In genomic region chr10:76129213-76129612, GRCh38 we compare ENCODE assay signal across 30 cellular contexts.
"Had no signal": no experiment of that assay in that cellular context is flagged by ENCODE, and none has a peak within 500 bp of the region (broad histone marks: within the 10 kb centered on the region; RNA-seq: fewer than 3 reads in every experiment).

No MANE protein-coding gene starts in this region.

- H3K36me3 ChIP-seq: adrenal gland, breast epithelium, Peyer's patch, WERI-Rb-1 had no signal

- H3K27ac Mint-ChIP-seq: activated CD4-positive, alpha-beta memory T cell treated with anti-CD3 and anti-CD28 coated beads, Interleukin-2, amount 10 ng/mL, durations not matched to agents 7 days and 5 days; activated naive CD4-positive, alpha-beta T cell treated with anti-CD3 and anti-CD28 coated beads for 36 hours; activated naive CD4-positive, alpha-beta T cell treated with anti-CD3 and anti-CD28 coated beads, Interleukin-2, amount 50 U/mL, for 72 hours; activated T-cell treated with anti-CD3 and anti-CD28 coated beads, Interleukin-2, amount 50 U/mL, for 24 hours; activated T-helper 2 cell treated with anti-CD3 and anti-CD28 coated beads, Interferon-gamma antibody, Interleukin-2, Interleukin-4, amounts not matched to agents 10 μg/mL and 5 μg/mL and 100 μg/mL, durations not matched to agents 14 hours and 24 hours and 36 hours had no signal

- H3K4me3 Mint-ChIP-seq: activated CD4-positive, alpha-beta memory T cell treated with anti-CD3 and anti-CD28 coated beads, Interleukin-2, amount 10 ng/mL, durations not matched to agents 7 days and 5 days; activated naive CD4-positive, alpha-beta T cell treated with anti-CD3 and anti-CD28 coated beads for 36 hours; activated T-cell treated with anti-CD3 and anti-CD28 coated beads, Interleukin-2, amount 50 U/mL, for 24 hours had no signal

- H3K9me3 ChIP-seq: adrenal gland, body of pancreas, breast epithelium, Peyer's patch had no signal

- H3K9me3 Mint-ChIP-seq: activated CD4-positive, alpha-beta memory T cell treated with anti-CD3 and anti-CD28 coated beads, Interleukin-2, amount 10 ng/mL, durations not matched to agents 7 days and 5 days; activated naive CD4-positive, alpha-beta T cell treated with anti-CD3 and anti-CD28 coated beads, Interleukin-2, amount 50 U/mL, for 72 hours; activated T-cell treated with anti-CD3 and anti-CD28 coated beads, Interleukin-2, amount 50 U/mL, for 24 hours; activated T-helper 2 cell treated with anti-CD3 and anti-CD28 coated beads, Interferon-gamma antibody, Interleukin-2, Interleukin-4, amounts not matched to agents 10 μg/mL and 5 μg/mL and 100 μg/mL, durations not matched to agents 14 hours and 24 hours and 36 hours had no signal

- H3K27me3 Mint-ChIP-seq: activated CD4-positive, alpha-beta memory T cell treated with anti-CD3 and anti-CD28 coated beads, Interleukin-2, amount 10 ng/mL, durations not matched to agents 7 days and 5 days; activated T-cell treated with anti-CD3 and anti-CD28 coated beads, Interleukin-2, amount 50 U/mL, for 24 hours had no signal

- DNase-seq: activated CD4-positive, alpha-beta memory T cell treated with anti-CD3 and anti-CD28 coated beads, Interleukin-2, amount 10 ng/mL, durations not matched to agents 7 days and 5 days; activated CD4-positive, alpha-beta T cell treated with anti-CD3 and anti-CD28 coated beads for 1 hour; activated CD4-positive, alpha-beta T cell treated with anti-CD3 and anti-CD28 coated beads for 48 hours; activated CD4-positive, CD25-positive, alpha-beta regulatory T cell; activated gamma-delta T cell treated with Interleukin-2 at 50 U/mL for 16 hours; activated naive CD4-positive, alpha-beta T cell treated with anti-CD3 and anti-CD28 coated beads for 36 hours; activated T-cell treated with anti-CD3 and anti-CD28 coated beads, Interleukin-2, amount 50 U/mL, for 24 hours; adrenal gland; body of pancreas; caudate nucleus; NCI-H1105; NCI-H1436; NCI-H1694; NCI-H1930; NCI-H2081 treated with DMSO at 0.1 percent for 48 hours; NCI-H226; NCI-H446 treated with DMSO at 0.1 percent for 48 hours; NCI-H524 treated with DMSO at 0.1 percent for 48 hours; PC-3; Peyer's patch; RPMI8226; SW 1271; T-helper 1 cell; T-helper 2 cell; T-helper 9 cell; WERI-Rb-1 had no signal

- H3K27me3 ChIP-seq: adrenal gland, body of pancreas, breast epithelium, Peyer's patch had no signal

- H3K4me1 ChIP-seq: adrenal gland, body of pancreas, breast epithelium, Peyer's patch had no signal

- H3K4me3 ChIP-seq: adrenal gland, body of pancreas, breast epithelium, K562, Peyer's patch had no signal

- H3K36me3 Mint-ChIP-seq: activated naive CD4-positive, alpha-beta T cell treated with anti-CD3 and anti-CD28 coated beads, Interleukin-2, amount 50 U/mL, for 72 hours had no signal

- H3K27ac ChIP-seq: adrenal gland, body of pancreas, breast epithelium, Peyer's patch, WERI-Rb-1 had no signal

- H3K4me1 Mint-ChIP-seq: activated CD4-positive, alpha-beta memory T cell treated with anti-CD3 and anti-CD28 coated beads, Interleukin-2, amount 10 ng/mL, durations not matched to agents 7 days and 5 days had no signal

- ATAC-seq: activated naive CD4-positive, alpha-beta T cell treated with anti-CD3 and anti-CD28 coated beads, Interleukin-2, amount 50 U/mL, for 72 hours; body of pancreas; K562; PC-3 had no signal
